ENCODE assay signal across 13 cellular contexts in genomic region chr3:140022061-140022781, GRCh38.
A peak's percentile ranks its signal among the peaks of the same experiment; 100 is the strongest.
DNase-seq lines count a peak whose midpoint lies in the region; ATAC-seq and TF ChIP-seq lines count a peak whose summit lies in the region.
"Had no signal": no experiment of that assay in that cellular context is flagged by ENCODE, and none has a peak within 500 bp of the region (broad histone marks: within the 10 kb centered on the region; RNA-seq: fewer than 3 reads in every experiment).

No MANE protein-coding gene starts in this region.

- H3K4me3 ChIP-seq in osteoblast (ENCODE audit: insufficient read depth, low read length): no peak overlapping the region
- H3K4me3 ChIP-seq: BLaER1 treated with 17β-estradiol and CSF1 and Interleukin-3, amounts not matched to agents 10 nM and 100 nM; prostate gland; upper lobe of left lung had no signal

- no peak overlapping the region for H3K4me2 ChIP-seq in osteoblast (ENCODE audit: insufficient read depth, low read length)
- H3K4me2 ChIP-seq: BLaER1 treated with 17β-estradiol and CSF1 and Interleukin-3, amounts not matched to agents 10 nM and 100 nM had no signal

- no peaks in the 10 kb centered on the region for H3K27me3 ChIP-seq in osteoblast (ENCODE audit: insufficient read depth, low read length)
- H3K27me3 ChIP-seq: BLaER1 treated with 17β-estradiol and CSF1 and Interleukin-3, amounts not matched to agents 10 nM and 100 nM; upper lobe of left lung had no signal

- no peaks in the 10 kb centered on the region for H4K20me1 ChIP-seq in osteoblast (ENCODE audit: insufficient read depth, low read length)
- H4K20me1 ChIP-seq: BLaER1 treated with 17β-estradiol and CSF1 and Interleukin-3, amounts not matched to agents 10 nM and 100 nM had no signal

- H3K27ac Mint-ChIP-seq in glutamatergic neuron (ENCODE audit: unreplicated experiment): no peak overlapping the region

- POLR2A ChIA-PET in RWPE1 (lab: Yijun Ruan, JAX; ENCODE audit: low non-redundant PET): no interaction called here

- no peaks in the 10 kb centered on the region for H3K4me1 ChIP-seq in osteoblast (ENCODE audit: insufficient read depth, low read length)
- H3K4me1 ChIP-seq: upper lobe of left lung had no signal

- CTCF ChIA-PET in RWPE1 (lab: Yijun Ruan, JAX): no interaction called here

- no peaks in the 10 kb centered on the region for H3K9me3 ChIP-seq in osteoblast (ENCODE audit: low read depth, low read length)
- H3K9me3 ChIP-seq: BLaER1 treated with 17β-estradiol and CSF1 and Interleukin-3, amounts not matched to agents 10 nM and 100 nM; prostate gland; upper lobe of left lung had no signal

- intact Hi-C loops in posterior cingulate gyrus (cut with DNase I): no loop called here

- H3K4me1 Mint-ChIP-seq in glutamatergic neuron (ENCODE audit: low read depth, unreplicated experiment): peaks cover 7% of the 10 kb centered on the region

- ATAC-seq in GM21786 (IDR thresholded peaks at IDR 0.05; ENCODE audit: unreplicated experiment) (no peak), HG03025 (IDR thresholded peaks at IDR 0.05; ENCODE audit: low FRiP score, unreplicated experiment) (no peak)

- H3K27me3 Mint-ChIP-seq in glutamatergic neuron (ENCODE audit: unreplicated experiment): no peaks in the 10 kb centered on the region

- H3K36me3 Mint-ChIP-seq in glutamatergic neuron (ENCODE audit: unreplicated experiment): peaks cover 3% of the 10 kb centered on the region

- H3K36me3 ChIP-seq in osteoblast (ENCODE audit: insufficient read depth, low read length): no peaks in the 10 kb centered on the region
- H3K36me3 ChIP-seq: BLaER1 treated with 17β-estradiol and CSF1 and Interleukin-3, amounts not matched to agents 10 nM and 100 nM; prostate gland; upper lobe of left lung had no signal

- DNase-seq in Daoy (ENCODE audit: low read depth) (peak; percentile 15), NCI-H69 (lab: John Stamatoyannopoulos, UW) (peak; percentile 88), glutamatergic neuron (no peak), posterior cingulate gyrus (peak in 8 of 10 donors; percentile 35 to 92 (median 45)), RWPE1 (ENCODE audit: low spot score) (no peak), osteoblast (ENCODE audit: insufficient read length, low spot score, missing footprints) (no peak)
- DNase-seq: activated gamma-delta T cell treated with Interleukin-2 at 50 U/mL for 16 hours, SW 1271, upper lobe of left lung had no signal

- H3K9me3 Mint-ChIP-seq in glutamatergic neuron (ENCODE audit: unreplicated experiment): peaks cover 4% of the 10 kb centered on the region

- H3K4me3 Mint-ChIP-seq in glutamatergic neuron (ENCODE audit: unreplicated experiment): peak overlapping the region; percentile 16

- no peaks in the 10 kb centered on the region for H3K79me2 ChIP-seq in osteoblast (ENCODE audit: insufficient read depth, low read length)

- H3K27ac ChIP-seq in RWPE1 (no peak overlapping the region), osteoblast (ENCODE audit: low read depth, low read length) (no peak overlapping the region)
- H3K27ac ChIP-seq: BLaER1 treated with 17β-estradiol and CSF1 and Interleukin-3, amounts not matched to agents 10 nM and 100 nM; prostate gland; upper lobe of left lung had no signal

- no peak for TF ChIP-seq CTCF in glutamatergic neuron (IDR thresholded peaks at IDR 0.05; ENCODE audit: partially characterized antibody, unreplicated experiment)
- TF ChIP-seq CTCF in RWPE1 (conservative IDR thresholded peaks at IDR 0.05; ENCODE audit: low read depth): no peak
- no peak for TF ChIP-seq CTCF in osteoblast (IDR thresholded peaks at IDR 0.05; ENCODE audit: extremely low read depth, low read depth, low read length)

- no peak overlapping the region for H2AFZ ChIP-seq in osteoblast (ENCODE audit: low read length)

Comparison
In these comparisons a context has a peak if more than half of its experiments do, and no peak if none do; other contexts are left out.
1. DNase-seq: peak in Daoy (single experiment), NCI-H69 (single experiment) and posterior cingulate gyrus (8 of 10); none in glutamatergic neuron (single experiment), RWPE1 (single experiment) and osteoblast (single experiment).